ENCODE assay signal across 28 cellular contexts in the genomic region with DNA sequence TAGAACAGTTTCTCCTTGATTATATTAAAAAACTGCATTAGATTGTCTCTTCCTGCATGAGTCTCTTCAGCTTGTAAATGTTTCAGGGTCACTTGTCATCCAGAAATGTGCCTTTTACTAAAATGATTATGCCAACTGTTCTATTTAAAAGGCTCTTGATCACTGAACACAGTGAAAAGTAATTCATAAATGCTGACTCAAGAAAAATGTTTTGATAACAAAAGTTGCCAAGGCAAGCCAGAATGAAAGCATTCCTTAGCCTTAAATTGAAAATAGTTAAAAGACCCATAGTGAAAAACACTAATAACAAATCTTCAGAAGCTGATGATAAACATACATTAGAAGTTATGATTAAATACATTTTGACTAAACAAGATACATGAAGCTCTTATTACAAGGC.
"Had no signal": no experiment of that assay in that cellular context is flagged by ENCODE, and none has a peak within 500 bp of the region (broad histone marks: within the 10 kb centered on the region; RNA-seq: fewer than 3 reads in every experiment).

No MANE protein-coding gene starts in this region.

- H3K36me3 ChIP-seq: esophagus squamous epithelium, gastrocnemius medialis, heart right ventricle, left lung, lower lobe of right lung had no signal

- H3K27ac ChIP-seq: coronary artery, dorsolateral prefrontal cortex, epithelial cell of prostate, esophagus squamous epithelium, gastrocnemius medialis, heart right ventricle, left lung, lower lobe of right lung had no signal

- ATAC-seq: effector memory CD8-positive, alpha-beta T cell; esophagus mucosa; gastrocnemius medialis; heart right ventricle; left cardiac atrium; left lung; left ventricle myocardium superior; lower lobe of right lung; mucosa of descending colon had no signal

- FAIRE-seq: colon, endometrium, islet of Langerhans, keratinocyte had no signal

- H3K9me3 ChIP-seq: esophagus squamous epithelium, gastrocnemius medialis, left lung, lower lobe of right lung had no signal

- H3K27me3 ChIP-seq: dorsolateral prefrontal cortex, esophagus squamous epithelium, gastrocnemius medialis, heart right ventricle, left lung had no signal

- H3K4me3 ChIP-seq: coronary artery, dorsolateral prefrontal cortex, esophagus squamous epithelium, gastrocnemius medialis, heart right ventricle, left lung, lower lobe of right lung, mucosa of descending colon had no signal

- H3K4me1 ChIP-seq: gastrocnemius medialis, left lung, lower lobe of right lung had no signal

- DNase-seq: dermis blood vessel endothelial cell; dorsolateral prefrontal cortex; effector CD4-positive, alpha-beta T cell; effector memory CD8-positive, alpha-beta T cell; endodermal cell; erythroblast; esophagus squamous epithelium; foreskin fibroblast; foreskin melanocyte; gastrocnemius medialis; glutamatergic neuron; head of caudate nucleus; heart right ventricle; hippocampal formation; left cardiac atrium; left lung; left ventricle myocardium superior; lower lobe of right lung; mesenchymal stem cell; mucosa of descending colon; naive B cell had no signal
